8 cellular contexts compared by ENCODE assay signal in the genomic region with DNA sequence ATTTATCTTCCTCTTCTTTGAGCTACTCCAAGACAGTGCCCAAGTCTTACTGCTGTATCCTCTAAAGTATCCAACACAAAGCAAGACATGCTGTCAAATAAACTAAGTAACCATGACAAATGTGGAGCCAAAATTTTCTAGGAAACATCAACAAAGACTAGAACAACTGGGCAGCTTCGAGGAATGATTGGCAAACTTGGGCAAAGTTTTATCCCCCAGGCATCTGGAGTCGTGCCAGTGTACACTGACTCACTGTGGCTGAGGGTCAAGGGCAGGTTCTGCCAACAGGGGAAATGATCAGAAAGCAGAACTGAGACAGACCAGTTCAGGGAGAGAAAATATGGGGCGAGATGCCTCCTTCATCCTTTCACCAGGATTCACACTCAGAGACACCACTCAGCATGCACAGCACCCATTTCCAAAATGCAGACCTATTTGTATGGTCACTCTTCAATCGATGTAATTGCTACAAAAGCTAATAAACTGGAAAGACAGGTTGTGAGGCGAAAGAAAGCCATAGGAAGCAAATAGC.
DNase-seq lines count a peak whose midpoint lies in the region; ATAC-seq and TF ChIP-seq lines count a peak whose summit lies in the region.

No MANE protein-coding gene starts in this region.

- no peaks in the 10 kb centered on the region for H3K9me2 ChIP-seq in GM23338 (ENCODE audit: insufficient read depth)

- peaks cover 22% of the 10 kb centered on the region for H3K4me1 ChIP-seq in lower lobe of right lung
- peaks cover 44% of the 10 kb centered on the region for H3K4me1 ChIP-seq in GM23338 (ENCODE audit: insufficient read depth)

- H3K36me3 Mint-ChIP-seq in T-helper 17 cell (ENCODE audit: low read depth) (no peaks in the 10 kb centered on the region), GM23338 (ENCODE audit: low read depth) (peaks cover 10% of the 10 kb centered on the region; the same call in 2 of the 3 replicates)

- H3K4me3 ChIP-seq in astrocyte of the spinal cord (ENCODE audit: low read depth, low read length) (no peak overlapping the region), lower lobe of right lung (no peak overlapping the region), GM23338 (no peak overlapping the region)

- no peak overlapping the region for H3K4me2 ChIP-seq in GM23338

- DNase-seq in Caki2 (ENCODE audit: low read depth) = peak; percentile 96
- peak in 2 of 3 experiments; percentile 50 to 92 for DNase-seq in NCI-H1417 (lab: John Stamatoyannopoulos, UW)
- peak; percentile 77 for DNase-seq in astrocyte of the spinal cord (ENCODE audit: low read depth, low spot score)
- peak; percentile 75 for DNase-seq in lower lobe of right lung
- DNase-seq in T-helper 17 cell = no peak
- DNase-seq in GM23338 (ENCODE audit: low spot score) = no peak
- DNase-seq in activated CD4-positive, alpha-beta T cell treated with anti-CD3 and anti-CD28 coated beads for 4 hours = no peak

- H4K20me1 ChIP-seq in GM23338 (replicated peaks; ENCODE audit: insufficient read depth) = peaks cover 22% of the 10 kb centered on the region

- intact Hi-C loops in lower lobe of right lung (cut with DNase I) = no loop called here

- TF ChIP-seq CTCF in astrocyte of the spinal cord (IDR thresholded peaks at IDR 0.05; ENCODE audit: low read depth, low read length) (no peak), lower lobe of right lung (IDR thresholded peaks at IDR 0.05) (no peak), GM23338 (conservative IDR thresholded peaks at IDR 0.05; ENCODE audit: low read depth in 2 of 2) (no peak)

- H3K27ac ChIP-seq in lower lobe of right lung = peak overlapping the region; percentile 27
- H3K27ac ChIP-seq in GM23338 (ENCODE audit: low read depth) = no peak overlapping the region

- H3K9me3 ChIP-seq in lower lobe of right lung = no peaks in the 10 kb centered on the region
- H3K9me3 ChIP-seq in T-helper 17 cell (ENCODE audit: control insufficient read depth, low read length, poor library complexity, severe bottlenecking) = no peaks in the 10 kb centered on the region

- H3K9me3 Mint-ChIP-seq in GM23338 = peaks cover 4% of the 10 kb centered on the region; the same call in 2 of the 3 replicates

- H3K27ac Mint-ChIP-seq in T-helper 17 cell = no peak overlapping the region
- no peak overlapping the region for H3K27ac Mint-ChIP-seq in GM23338

- no peaks in the 10 kb centered on the region for H3K27me3 Mint-ChIP-seq in T-helper 17 cell
- peaks cover 6% of the 10 kb centered on the region for H3K27me3 Mint-ChIP-seq in GM23338 (ENCODE audit: insufficient read depth, low read depth, poor library complexity)

- no peak overlapping the region for H2AFZ ChIP-seq in GM23338

- H3F3A ChIP-seq in GM23338 (replicated peaks; ENCODE audit: low read depth) = no peaks in the 10 kb centered on the region

- ATAC-seq in GM21619 (IDR thresholded peaks at IDR 0.05; ENCODE audit: unreplicated experiment) = peak; percentile 43
- ATAC-seq in lower lobe of right lung = peak; percentile 87 to 90
- no peak for ATAC-seq in T-helper 17 cell
- no peak for ATAC-seq in GM23338

- H3K4me1 Mint-ChIP-seq in T-helper 17 cell = peaks cover 41% of the 10 kb centered on the region
- H3K4me1 Mint-ChIP-seq in GM23338 = peaks cover 49% of the 10 kb centered on the region

- in situ Hi-C loops in Caki2 (cut with HindIII; ENCODE audit: low pct_unique_long_range_greater_than_20kb, low sequenced_read_pairs) (no loop called here), astrocyte of the spinal cord (cut with HindIII; ENCODE audit: low sequenced_read_pairs) (no loop called here)

- H3K27me3 ChIP-seq in lower lobe of right lung (ENCODE audit: low read depth) (no peaks in the 10 kb centered on the region), GM23338 (ENCODE audit: insufficient read depth) (no peaks in the 10 kb centered on the region)

- H3K36me3 ChIP-seq in lower lobe of right lung (no peaks in the 10 kb centered on the region), GM23338 (ENCODE audit: insufficient read depth) (no peaks in the 10 kb centered on the region)

- H3K4me3 Mint-ChIP-seq in T-helper 17 cell (no peak overlapping the region), GM23338 (no peak overlapping the region)

- H3K79me2 ChIP-seq in GM23338 (replicated peaks; ENCODE audit: insufficient read depth) = peaks cover 98% of the 10 kb centered on the region

TF ChIP-seq in GM23338, 12 proteins besides CTCF, POLR2A, EP300 and RAD21 (continues in another document):
- no peak for TF ChIP-seq NANOG (IDR thresholded peaks at IDR 0.05; ENCODE audit: borderline replicate concordance)
- no peak for TF ChIP-seq JUNB (IDR thresholded peaks at IDR 0.05; ENCODE audit: unreplicated experiment)
- TF ChIP-seq POLR2AphosphoS5 (IDR thresholded peaks at IDR 0.05; ENCODE audit: low read depth) = no peak
- no peak for TF ChIP-seq ZNF331 (CRISPR knock-in tag; IDR thresholded peaks at IDR 0.05; ENCODE audit: low read depth)
- TF ChIP-seq CREB1 (CRISPR knock-in tag; IDR thresholded peaks at IDR 0.05; ENCODE audit: low read depth) = no peak
- no peak for TF ChIP-seq ZNF114 (CRISPR knock-in tag; IDR thresholded peaks at IDR 0.05)
- TF ChIP-seq EZH2 (IDR thresholded peaks at IDR 0.05; ENCODE audit: low read depth, unreplicated experiment) = no peak
- TF ChIP-seq, protein P1, sequence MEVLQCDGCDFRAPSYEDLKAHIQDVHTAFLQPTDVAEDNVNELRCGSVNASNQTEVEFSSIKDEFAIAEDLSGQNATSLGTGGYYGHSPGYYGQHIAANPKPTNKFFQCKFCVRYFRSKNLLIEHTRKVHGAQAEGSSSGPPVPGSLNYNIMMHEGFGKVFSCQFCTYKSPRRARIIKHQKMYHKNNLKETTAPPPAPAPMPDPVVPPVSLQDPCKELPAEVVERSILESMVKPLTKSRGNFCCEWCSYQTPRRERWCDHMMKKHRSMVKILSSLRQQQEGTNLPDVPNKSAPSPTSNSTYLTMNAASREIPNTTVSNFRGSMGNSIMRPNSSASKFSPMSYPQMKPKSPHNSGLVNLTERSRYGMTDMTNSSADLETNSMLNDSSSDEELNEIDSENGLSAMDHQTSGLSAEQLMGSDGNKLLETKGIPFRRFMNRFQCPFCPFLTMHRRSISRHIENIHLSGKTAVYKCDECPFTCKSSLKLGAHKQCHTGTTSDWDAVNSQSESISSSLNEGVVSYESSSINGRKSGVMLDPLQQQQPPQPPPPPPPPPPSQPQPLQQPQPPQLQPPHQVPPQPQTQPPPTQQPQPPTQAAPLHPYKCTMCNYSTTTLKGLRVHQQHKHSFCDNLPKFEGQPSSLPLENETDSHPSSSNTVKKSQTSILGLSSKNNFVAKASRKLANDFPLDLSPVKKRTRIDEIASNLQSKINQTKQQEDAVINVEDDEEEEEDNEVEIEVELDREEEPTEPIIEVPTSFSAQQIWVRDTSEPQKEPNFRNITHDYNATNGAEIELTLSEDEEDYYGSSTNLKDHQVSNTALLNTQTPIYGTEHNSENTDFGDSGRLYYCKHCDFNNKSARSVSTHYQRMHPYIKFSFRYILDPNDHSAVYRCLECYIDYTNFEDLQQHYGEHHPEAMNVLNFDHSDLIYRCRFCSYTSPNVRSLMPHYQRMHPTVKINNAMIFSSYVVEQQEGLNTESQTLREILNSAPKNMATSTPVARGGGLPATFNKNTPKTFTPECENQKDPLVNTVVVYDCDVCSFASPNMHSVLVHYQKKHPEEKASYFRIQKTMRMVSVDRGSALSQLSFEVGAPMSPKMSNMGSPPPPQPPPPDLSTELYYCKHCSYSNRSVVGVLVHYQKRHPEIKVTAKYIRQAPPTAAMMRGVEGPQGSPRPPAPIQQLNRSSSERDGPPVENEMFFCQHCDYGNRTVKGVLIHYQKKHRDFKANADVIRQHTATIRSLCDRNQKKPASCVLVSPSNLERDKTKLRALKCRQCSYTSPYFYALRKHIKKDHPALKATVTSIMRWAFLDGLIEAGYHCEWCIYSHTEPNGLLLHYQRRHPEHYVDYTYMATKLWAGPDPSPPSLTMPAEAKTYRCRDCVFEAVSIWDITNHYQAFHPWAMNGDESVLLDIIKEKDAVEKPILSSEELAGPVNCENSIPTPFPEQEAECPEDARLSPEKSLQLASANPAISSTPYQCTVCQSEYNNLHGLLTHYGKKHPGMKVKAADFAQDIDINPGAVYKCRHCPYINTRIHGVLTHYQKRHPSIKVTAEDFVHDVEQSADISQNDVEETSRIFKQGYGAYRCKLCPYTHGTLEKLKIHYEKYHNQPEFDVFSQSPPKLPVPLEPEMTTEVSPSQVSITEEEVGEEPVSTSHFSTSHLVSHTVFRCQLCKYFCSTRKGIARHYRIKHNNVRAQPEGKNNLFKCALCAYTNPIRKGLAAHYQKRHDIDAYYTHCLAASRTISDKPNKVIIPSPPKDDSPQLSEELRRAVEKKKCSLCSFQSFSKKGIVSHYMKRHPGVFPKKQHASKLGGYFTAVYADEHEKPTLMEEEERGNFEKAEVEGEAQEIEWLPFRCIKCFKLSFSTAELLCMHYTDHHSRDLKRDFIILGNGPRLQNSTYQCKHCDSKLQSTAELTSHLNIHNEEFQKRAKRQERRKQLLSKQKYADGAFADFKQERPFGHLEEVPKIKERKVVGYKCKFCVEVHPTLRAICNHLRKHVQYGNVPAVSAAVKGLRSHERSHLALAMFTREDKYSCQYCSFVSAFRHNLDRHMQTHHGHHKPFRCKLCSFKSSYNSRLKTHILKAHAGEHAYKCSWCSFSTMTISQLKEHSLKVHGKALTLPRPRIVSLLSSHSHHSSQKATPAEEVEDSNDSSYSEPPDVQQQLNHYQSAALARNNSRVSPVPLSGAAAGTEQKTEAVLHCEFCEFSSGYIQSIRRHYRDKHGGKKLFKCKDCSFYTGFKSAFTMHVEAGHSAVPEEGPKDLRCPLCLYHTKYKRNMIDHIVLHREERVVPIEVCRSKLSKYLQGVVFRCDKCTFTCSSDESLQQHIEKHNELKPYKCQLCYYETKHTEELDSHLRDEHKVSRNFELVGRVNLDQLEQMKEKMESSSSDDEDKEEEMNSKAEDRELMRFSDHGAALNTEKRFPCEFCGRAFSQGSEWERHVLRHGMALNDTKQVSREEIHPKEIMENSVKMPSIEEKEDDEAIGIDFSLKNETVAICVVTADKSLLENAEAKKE (CRISPR knock-in tag; IDR thresholded peaks at IDR 0.05) = no peak

Comparison
In these comparisons a context has a peak if more than half of its experiments do, and no peak if none do; other contexts are left out.
1. DNase-seq: peak in Caki2 (single experiment), NCI-H1417 (2 of 3), astrocyte of the spinal cord (single experiment) and lower lobe of right lung (single experiment); none in T-helper 17 cell (0 of 3), GM23338 (single experiment) and activated CD4-positive, alpha-beta T cell treated with anti-CD3 and anti-CD28 coated beads for 4 hours (0 of 2).
2. ATAC-seq: peak in GM21619 (single experiment) and lower lobe of right lung (2 of 2); none in T-helper 17 cell (single experiment) and GM23338 (single experiment).